Comparison of ENCODE assay signal across 1 cellular context in the genomic region with DNA sequence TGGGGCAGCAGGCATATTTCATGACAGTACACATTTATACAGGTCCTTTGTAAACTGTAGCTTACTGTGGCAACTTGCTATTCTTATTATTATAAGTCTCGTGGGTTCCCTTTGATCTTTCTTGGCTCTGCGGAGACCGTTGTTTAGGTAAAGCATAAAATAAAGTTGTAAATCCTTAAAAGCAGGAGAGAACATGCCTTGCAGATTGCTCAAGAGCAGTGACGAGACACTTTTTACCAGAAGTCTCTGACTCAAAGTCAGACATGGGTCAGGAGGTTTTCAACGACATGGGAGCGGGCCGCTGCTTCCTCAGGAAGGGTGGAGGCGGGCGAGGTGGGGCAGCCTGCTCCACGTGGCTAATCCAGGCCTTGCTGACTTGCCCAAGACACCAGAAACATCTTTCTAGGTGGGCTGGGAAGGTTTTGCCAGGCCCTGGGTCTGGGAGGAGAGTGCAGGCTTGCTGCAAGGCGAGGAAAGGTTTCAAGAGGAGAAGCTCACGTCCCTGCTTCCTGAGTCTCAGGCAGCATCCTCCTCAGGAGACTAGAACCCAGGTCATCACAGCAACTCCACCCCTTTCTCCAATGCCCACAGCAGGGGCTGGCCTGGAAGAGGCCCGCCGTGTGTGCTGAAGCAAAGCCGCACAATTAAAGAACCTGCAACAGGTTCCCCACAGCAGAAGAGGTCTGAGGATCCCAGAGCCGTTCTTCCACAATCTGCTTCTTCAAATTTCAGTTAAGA.
TF ChIP-seq lines count a peak whose summit lies in the region.

No MANE protein-coding gene starts in this region.

TF ChIP-seq in K562, 482 proteins besides CTCF, POLR2A, EP300 and RAD21 (continued from another document and continues in another):
- TF ChIP-seq, protein P1, sequence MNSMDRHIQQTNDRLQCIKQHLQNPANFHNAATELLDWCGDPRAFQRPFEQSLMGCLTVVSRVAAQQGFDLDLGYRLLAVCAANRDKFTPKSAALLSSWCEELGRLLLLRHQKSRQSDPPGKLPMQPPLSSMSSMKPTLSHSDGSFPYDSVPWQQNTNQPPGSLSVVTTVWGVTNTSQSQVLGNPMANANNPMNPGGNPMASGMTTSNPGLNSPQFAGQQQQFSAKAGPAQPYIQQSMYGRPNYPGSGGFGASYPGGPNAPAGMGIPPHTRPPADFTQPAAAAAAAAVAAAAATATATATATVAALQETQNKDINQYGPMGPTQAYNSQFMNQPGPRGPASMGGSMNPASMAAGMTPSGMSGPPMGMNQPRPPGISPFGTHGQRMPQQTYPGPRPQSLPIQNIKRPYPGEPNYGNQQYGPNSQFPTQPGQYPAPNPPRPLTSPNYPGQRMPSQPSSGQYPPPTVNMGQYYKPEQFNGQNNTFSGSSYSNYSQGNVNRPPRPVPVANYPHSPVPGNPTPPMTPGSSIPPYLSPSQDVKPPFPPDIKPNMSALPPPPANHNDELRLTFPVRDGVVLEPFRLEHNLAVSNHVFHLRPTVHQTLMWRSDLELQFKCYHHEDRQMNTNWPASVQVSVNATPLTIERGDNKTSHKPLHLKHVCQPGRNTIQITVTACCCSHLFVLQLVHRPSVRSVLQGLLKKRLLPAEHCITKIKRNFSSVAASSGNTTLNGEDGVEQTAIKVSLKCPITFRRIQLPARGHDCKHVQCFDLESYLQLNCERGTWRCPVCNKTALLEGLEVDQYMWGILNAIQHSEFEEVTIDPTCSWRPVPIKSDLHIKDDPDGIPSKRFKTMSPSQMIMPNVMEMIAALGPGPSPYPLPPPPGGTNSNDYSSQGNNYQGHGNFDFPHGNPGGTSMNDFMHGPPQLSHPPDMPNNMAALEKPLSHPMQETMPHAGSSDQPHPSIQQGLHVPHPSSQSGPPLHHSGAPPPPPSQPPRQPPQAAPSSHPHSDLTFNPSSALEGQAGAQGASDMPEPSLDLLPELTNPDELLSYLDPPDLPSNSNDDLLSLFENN (IDR thresholded peaks at IDR 0.05; ENCODE audit: low read depth in 2 of 2, low read length in 2 of 2) = no peak
- no peak for TF ChIP-seq ZNF324 (CRISPR knock-in tag; IDR thresholded peaks at IDR 0.05)
- TF ChIP-seq TAL1 (IDR thresholded peaks at IDR 0.05) = no peak
- TF ChIP-seq HNRNPLL (IDR thresholded peaks at IDR 0.05; ENCODE audit: low read depth, low read length, poor library complexity, severe bottlenecking) = no peak
- TF ChIP-seq, protein P2, sequence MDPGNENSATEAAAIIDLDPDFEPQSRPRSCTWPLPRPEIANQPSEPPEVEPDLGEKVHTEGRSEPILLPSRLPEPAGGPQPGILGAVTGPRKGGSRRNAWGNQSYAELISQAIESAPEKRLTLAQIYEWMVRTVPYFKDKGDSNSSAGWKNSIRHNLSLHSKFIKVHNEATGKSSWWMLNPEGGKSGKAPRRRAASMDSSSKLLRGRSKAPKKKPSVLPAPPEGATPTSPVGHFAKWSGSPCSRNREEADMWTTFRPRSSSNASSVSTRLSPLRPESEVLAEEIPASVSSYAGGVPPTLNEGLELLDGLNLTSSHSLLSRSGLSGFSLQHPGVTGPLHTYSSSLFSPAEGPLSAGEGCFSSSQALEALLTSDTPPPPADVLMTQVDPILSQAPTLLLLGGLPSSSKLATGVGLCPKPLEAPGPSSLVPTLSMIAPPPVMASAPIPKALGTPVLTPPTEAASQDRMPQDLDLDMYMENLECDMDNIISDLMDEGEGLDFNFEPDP (CRISPR knock-in tag; IDR thresholded peaks at IDR 0.05) = no peak
- TF ChIP-seq POLR3A (IDR thresholded peaks at IDR 0.05; ENCODE audit: borderline replicate concordance, extremely low read depth, insufficient read depth, insufficient read length) = no peak
- no peak for TF ChIP-seq ZNF696 (CRISPR knock-in tag; conservative IDR thresholded peaks at IDR 0.05)
- TF ChIP-seq RBM15 (IDR thresholded peaks at IDR 0.05; ENCODE audit: insufficient read depth, low read length) = no peak
- no peak for TF ChIP-seq SRSF7 (optimal IDR thresholded peaks at IDR 0.05; ENCODE audit: low read depth, low read length)
- TF ChIP-seq ZNF165 (CRISPR knock-in tag; IDR thresholded peaks at IDR 0.05; ENCODE audit: borderline replicate concordance) = no peak
- TF ChIP-seq JUND (IDR thresholded peaks at IDR 0.05; ENCODE audit: borderline replicate concordance, low read depth, low read length) = peak; percentile 71; the same call in 1 of the 2 replicates
- TF ChIP-seq JUND (tag; IDR thresholded peaks at IDR 0.05; ENCODE audit: borderline replicate concordance, low read depth, low read length) = peak; percentile 56; the same call in 1 of the 3 replicates
- no peak for TF ChIP-seq BCL6 (CRISPR knock-in tag; IDR thresholded peaks at IDR 0.05)
- no peak for TF ChIP-seq ZNF212 (CRISPR knock-in tag; IDR thresholded peaks at IDR 0.05)
- TF ChIP-seq KDM4B (IDR thresholded peaks at IDR 0.05; ENCODE audit: borderline replicate concordance in 2 of 2, low read depth in 1 of 2) = no peak
- TF ChIP-seq BRD4 (IDR thresholded peaks at IDR 0.05) = no peak
- TF ChIP-seq GATAD2B (IDR thresholded peaks at IDR 0.05; ENCODE audit: borderline replicate concordance) = no peak
- peak; percentile 52 for TF ChIP-seq DMBX1 (CRISPR knock-in tag; IDR thresholded peaks at IDR 0.05; ENCODE audit: borderline replicate concordance)
- TF ChIP-seq SRSF3 (IDR thresholded peaks at IDR 0.05; ENCODE audit: insufficient read depth, low read length) = no peak
- TF ChIP-seq E2F3 (CRISPR knock-in tag; IDR thresholded peaks at IDR 0.05) = no peak
- TF ChIP-seq, protein P3, sequence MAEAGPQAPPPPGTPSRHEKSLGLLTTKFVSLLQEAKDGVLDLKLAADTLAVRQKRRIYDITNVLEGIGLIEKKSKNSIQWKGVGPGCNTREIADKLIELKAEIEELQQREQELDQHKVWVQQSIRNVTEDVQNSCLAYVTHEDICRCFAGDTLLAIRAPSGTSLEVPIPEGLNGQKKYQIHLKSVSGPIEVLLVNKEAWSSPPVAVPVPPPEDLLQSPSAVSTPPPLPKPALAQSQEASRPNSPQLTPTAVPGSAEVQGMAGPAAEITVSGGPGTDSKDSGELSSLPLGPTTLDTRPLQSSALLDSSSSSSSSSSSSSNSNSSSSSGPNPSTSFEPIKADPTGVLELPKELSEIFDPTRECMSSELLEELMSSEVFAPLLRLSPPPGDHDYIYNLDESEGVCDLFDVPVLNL (CRISPR knock-in tag; IDR thresholded peaks at IDR 0.05; ENCODE audit: low read depth) = no peak
- TF ChIP-seq, protein P4, sequence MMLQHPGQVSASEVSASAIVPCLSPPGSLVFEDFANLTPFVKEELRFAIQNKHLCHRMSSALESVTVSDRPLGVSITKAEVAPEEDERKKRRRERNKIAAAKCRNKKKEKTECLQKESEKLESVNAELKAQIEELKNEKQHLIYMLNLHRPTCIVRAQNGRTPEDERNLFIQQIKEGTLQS (IDR thresholded peaks at IDR 0.05) = peak; percentile 79
- TF ChIP-seq, protein P4 (CRISPR knock-in tag; conservative IDR thresholded peaks at IDR 0.05) = no peak
- TF ChIP-seq, protein P5, sequence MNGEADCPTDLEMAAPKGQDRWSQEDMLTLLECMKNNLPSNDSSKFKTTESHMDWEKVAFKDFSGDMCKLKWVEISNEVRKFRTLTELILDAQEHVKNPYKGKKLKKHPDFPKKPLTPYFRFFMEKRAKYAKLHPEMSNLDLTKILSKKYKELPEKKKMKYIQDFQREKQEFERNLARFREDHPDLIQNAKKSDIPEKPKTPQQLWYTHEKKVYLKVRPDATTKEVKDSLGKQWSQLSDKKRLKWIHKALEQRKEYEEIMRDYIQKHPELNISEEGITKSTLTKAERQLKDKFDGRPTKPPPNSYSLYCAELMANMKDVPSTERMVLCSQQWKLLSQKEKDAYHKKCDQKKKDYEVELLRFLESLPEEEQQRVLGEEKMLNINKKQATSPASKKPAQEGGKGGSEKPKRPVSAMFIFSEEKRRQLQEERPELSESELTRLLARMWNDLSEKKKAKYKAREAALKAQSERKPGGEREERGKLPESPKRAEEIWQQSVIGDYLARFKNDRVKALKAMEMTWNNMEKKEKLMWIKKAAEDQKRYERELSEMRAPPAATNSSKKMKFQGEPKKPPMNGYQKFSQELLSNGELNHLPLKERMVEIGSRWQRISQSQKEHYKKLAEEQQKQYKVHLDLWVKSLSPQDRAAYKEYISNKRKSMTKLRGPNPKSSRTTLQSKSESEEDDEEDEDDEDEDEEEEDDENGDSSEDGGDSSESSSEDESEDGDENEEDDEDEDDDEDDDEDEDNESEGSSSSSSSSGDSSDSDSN (IDR thresholded peaks at IDR 0.05; ENCODE audit: borderline replicate concordance in 1 of 2, low read depth in 2 of 2, low read length in 2 of 2) = no peak
- TF ChIP-seq, protein P6, sequence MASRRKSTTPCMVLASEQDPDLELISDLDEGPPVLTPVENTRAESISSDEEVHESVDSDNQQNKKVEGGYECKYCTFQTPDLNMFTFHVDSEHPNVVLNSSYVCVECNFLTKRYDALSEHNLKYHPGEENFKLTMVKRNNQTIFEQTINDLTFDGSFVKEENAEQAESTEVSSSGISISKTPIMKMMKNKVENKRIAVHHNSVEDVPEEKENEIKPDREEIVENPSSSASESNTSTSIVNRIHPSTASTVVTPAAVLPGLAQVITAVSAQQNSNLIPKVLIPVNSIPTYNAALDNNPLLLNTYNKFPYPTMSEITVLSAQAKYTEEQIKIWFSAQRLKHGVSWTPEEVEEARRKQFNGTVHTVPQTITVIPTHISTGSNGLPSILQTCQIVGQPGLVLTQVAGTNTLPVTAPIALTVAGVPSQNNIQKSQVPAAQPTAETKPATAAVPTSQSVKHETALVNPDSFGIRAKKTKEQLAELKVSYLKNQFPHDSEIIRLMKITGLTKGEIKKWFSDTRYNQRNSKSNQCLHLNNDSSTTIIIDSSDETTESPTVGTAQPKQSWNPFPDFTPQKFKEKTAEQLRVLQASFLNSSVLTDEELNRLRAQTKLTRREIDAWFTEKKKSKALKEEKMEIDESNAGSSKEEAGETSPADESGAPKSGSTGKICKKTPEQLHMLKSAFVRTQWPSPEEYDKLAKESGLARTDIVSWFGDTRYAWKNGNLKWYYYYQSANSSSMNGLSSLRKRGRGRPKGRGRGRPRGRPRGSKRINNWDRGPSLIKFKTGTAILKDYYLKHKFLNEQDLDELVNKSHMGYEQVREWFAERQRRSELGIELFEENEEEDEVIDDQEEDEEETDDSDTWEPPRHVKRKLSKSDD (conservative IDR thresholded peaks at IDR 0.05; ENCODE audit: low read length) = no peak
- no peak for TF ChIP-seq NFRKB (IDR thresholded peaks at IDR 0.05; ENCODE audit: low read depth)
- TF ChIP-seq, protein P7, sequence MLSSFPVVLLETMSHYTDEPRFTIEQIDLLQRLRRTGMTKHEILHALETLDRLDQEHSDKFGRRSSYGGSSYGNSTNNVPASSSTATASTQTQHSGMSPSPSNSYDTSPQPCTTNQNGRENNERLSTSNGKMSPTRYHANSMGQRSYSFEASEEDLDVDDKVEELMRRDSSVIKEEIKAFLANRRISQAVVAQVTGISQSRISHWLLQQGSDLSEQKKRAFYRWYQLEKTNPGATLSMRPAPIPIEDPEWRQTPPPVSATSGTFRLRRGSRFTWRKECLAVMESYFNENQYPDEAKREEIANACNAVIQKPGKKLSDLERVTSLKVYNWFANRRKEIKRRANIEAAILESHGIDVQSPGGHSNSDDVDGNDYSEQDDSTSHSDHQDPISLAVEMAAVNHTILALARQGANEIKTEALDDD (IDR thresholded peaks at IDR 0.05) = no peak
- TF ChIP-seq HOXB6 (CRISPR knock-in tag; IDR thresholded peaks at IDR 0.05; ENCODE audit: borderline replicate concordance) = no peak
- peak; percentile 31; the same call in 1 of the 2 replicates for TF ChIP-seq GABPA (tag; conservative IDR thresholded peaks at IDR 0.05; ENCODE audit: low read depth)
- peak; percentile 54 for TF ChIP-seq CBFA2T3 (IDR thresholded peaks at IDR 0.05)
- TF ChIP-seq ZNF41 (CRISPR knock-in tag; conservative IDR thresholded peaks at IDR 0.05) = no peak
- no peak for TF ChIP-seq SNRNP70 (optimal IDR thresholded peaks at IDR 0.05; ENCODE audit: low read depth, low read length)
- no peak for TF ChIP-seq EHMT2 (IDR thresholded peaks at IDR 0.05)
- TF ChIP-seq, protein P8, sequence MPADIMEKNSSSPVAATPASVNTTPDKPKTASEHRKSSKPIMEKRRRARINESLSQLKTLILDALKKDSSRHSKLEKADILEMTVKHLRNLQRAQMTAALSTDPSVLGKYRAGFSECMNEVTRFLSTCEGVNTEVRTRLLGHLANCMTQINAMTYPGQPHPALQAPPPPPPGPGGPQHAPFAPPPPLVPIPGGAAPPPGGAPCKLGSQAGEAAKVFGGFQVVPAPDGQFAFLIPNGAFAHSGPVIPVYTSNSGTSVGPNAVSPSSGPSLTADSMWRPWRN (IDR thresholded peaks at IDR 0.05; ENCODE audit: low read depth) = no peak
- no peak for TF ChIP-seq STAG1 (CRISPR knock-in tag; IDR thresholded peaks at IDR 0.05; ENCODE audit: borderline replicate concordance)
- TF ChIP-seq SNIP1 (IDR thresholded peaks at IDR 0.05; ENCODE audit: low read depth) = no peak
- TF ChIP-seq ZKSCAN8 (CRISPR knock-in tag; IDR thresholded peaks at IDR 0.05) = peak; percentile 89
- TF ChIP-seq RCOR1 (IDR thresholded peaks at IDR 0.05; ENCODE audit: borderline replicate concordance in 1 of 2, low read depth in 2 of 2, low read length in 2 of 2) = 0 out of 4 replicates have a peak, but pooled peaks of 1 of the 2 experiments have one; percentile 52
- TF ChIP-seq FOXK1 (CRISPR knock-in tag; IDR thresholded peaks at IDR 0.05; ENCODE audit: borderline replicate concordance) = no peak
- no peak for TF ChIP-seq SP2 (IDR thresholded peaks at IDR 0.05; ENCODE audit: extremely low read depth, low read depth, low read length, poor library complexity, severe bottlenecking)
- TF ChIP-seq DDX20 (tag; IDR thresholded peaks at IDR 0.05; ENCODE audit: low read depth) = no peak
- TF ChIP-seq TGIF2 (CRISPR knock-in tag; IDR thresholded peaks at IDR 0.05) = no peak
